1 cellular context compared by ENCODE assay signal in genomic region chr13:69591437-69591836, GRCh38.
TF ChIP-seq lines count a peak whose summit lies in the region.

No MANE protein-coding gene starts in this region.

TF ChIP-seq in liver, 16 proteins besides CTCF, POLR2A, EP300 and RAD21 (continued from another document):
- TF ChIP-seq SP1 (IDR thresholded peaks at IDR 0.05) = peak; percentile 57
- TF ChIP-seq, protein P1, sequence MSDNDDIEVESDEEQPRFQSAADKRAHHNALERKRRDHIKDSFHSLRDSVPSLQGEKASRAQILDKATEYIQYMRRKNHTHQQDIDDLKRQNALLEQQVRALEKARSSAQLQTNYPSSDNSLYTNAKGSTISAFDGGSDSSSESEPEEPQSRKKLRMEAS (IDR thresholded peaks at IDR 0.05) = peak; percentile 35
